ENCODE assay signal across 1 cellular context in the genomic region with DNA sequence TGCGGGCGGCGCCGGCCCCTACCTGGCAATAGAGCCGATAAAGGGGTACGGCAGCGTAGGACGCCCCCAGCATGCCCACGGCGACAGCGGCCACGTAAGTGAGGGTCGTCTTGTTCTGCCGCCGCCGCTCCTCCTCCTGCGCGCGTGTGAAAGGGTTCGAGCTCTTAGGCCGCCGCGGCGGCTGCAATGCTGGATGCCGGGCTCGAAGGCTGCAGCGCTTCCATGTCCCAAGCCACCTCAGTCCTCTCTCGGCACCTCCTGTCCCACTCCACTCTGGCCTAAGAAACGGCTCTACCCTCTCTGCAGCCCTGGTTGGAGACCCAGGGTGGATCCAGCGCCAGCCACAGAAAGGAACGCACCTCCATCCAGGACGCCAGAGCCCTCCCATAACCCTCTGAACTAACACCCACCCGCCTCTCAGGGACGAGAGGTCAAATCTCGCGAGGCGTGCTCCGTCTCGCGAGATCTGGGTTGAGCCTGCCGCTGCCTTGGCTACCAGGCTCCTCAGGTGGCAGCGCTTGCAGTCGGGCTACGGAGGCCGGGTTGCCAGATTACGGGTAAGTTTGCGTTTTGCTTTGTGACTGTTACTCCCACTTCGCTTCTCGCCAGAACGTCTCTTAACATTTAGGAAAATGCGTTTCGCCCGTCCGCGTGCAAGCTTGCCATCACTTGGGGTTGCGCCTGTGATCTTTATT.
TF ChIP-seq lines count a peak whose summit lies in the region.

A gene with protein sequence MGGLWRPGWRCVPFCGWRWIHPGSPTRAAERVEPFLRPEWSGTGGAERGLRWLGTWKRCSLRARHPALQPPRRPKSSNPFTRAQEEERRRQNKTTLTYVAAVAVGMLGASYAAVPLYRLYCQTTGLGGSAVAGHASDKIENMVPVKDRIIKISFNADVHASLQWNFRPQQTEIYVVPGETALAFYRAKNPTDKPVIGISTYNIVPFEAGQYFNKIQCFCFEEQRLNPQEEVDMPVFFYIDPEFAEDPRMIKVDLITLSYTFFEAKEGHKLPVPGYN (minus strand): TSS at position 396 of the 695 bp plus-strand sequence. CDS start 8 bp downstream, at position 388.
A gene with protein sequence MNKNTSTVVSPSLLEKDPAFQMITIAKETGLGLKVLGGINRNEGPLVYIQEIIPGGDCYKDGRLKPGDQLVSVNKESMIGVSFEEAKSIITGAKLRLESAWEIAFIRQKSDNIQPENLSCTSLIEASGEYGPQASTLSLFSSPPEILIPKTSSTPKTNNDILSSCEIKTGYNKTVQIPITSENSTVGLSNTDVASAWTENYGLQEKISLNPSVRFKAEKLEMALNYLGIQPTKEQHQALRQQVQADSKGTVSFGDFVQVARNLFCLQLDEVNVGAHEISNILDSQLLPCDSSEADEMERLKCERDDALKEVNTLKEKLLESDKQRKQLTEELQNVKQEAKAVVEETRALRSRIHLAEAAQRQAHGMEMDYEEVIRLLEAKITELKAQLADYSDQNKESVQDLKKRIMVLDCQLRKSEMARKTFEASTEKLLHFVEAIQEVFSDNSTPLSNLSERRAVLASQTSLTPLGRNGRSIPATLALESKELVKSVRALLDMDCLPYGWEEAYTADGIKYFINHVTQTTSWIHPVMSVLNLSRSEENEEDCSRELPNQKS (plus strand): TSS at position 507 of the 695 bp plus-strand sequence. CDS start 17,455 bp downstream, outside the sequence.

TF ChIP-seq in K562, 482 proteins besides CTCF, POLR2A, EP300 and RAD21 (continued from another document):
- TF ChIP-seq, protein P1, sequence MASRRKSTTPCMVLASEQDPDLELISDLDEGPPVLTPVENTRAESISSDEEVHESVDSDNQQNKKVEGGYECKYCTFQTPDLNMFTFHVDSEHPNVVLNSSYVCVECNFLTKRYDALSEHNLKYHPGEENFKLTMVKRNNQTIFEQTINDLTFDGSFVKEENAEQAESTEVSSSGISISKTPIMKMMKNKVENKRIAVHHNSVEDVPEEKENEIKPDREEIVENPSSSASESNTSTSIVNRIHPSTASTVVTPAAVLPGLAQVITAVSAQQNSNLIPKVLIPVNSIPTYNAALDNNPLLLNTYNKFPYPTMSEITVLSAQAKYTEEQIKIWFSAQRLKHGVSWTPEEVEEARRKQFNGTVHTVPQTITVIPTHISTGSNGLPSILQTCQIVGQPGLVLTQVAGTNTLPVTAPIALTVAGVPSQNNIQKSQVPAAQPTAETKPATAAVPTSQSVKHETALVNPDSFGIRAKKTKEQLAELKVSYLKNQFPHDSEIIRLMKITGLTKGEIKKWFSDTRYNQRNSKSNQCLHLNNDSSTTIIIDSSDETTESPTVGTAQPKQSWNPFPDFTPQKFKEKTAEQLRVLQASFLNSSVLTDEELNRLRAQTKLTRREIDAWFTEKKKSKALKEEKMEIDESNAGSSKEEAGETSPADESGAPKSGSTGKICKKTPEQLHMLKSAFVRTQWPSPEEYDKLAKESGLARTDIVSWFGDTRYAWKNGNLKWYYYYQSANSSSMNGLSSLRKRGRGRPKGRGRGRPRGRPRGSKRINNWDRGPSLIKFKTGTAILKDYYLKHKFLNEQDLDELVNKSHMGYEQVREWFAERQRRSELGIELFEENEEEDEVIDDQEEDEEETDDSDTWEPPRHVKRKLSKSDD (conservative IDR thresholded peaks at IDR 0.05; ENCODE audit: low read length) = peak; percentile 100
- TF ChIP-seq, protein P2, sequence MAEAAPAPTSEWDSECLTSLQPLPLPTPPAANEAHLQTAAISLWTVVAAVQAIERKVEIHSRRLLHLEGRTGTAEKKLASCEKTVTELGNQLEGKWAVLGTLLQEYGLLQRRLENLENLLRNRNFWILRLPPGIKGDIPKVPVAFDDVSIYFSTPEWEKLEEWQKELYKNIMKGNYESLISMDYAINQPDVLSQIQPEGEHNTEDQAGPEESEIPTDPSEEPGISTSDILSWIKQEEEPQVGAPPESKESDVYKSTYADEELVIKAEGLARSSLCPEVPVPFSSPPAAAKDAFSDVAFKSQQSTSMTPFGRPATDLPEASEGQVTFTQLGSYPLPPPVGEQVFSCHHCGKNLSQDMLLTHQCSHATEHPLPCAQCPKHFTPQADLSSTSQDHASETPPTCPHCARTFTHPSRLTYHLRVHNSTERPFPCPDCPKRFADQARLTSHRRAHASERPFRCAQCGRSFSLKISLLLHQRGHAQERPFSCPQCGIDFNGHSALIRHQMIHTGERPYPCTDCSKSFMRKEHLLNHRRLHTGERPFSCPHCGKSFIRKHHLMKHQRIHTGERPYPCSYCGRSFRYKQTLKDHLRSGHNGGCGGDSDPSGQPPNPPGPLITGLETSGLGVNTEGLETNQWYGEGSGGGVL (CRISPR knock-in tag; IDR thresholded peaks at IDR 0.05) = no peak
- TF ChIP-seq ZNF24 (IDR thresholded peaks at IDR 0.05) = no peak
- no peak for TF ChIP-seq ATF3 (IDR thresholded peaks at IDR 0.05)
- TF ChIP-seq ATF3 (CRISPR knock-in tag; conservative IDR thresholded peaks at IDR 0.05) = no peak
- peak; percentile 81 for TF ChIP-seq POLR2AphosphoS5 (IDR thresholded peaks at IDR 0.05; ENCODE audit: control insufficient read depth, insufficient read depth, low read depth, low read length)
- TF ChIP-seq CBFA2T3 (IDR thresholded peaks at IDR 0.05) = no peak
- no peak for TF ChIP-seq SIRT6 (IDR thresholded peaks at IDR 0.05; ENCODE audit: low read depth, low read length)
- TF ChIP-seq TARDBP (IDR thresholded peaks at IDR 0.05) = no peak
- TF ChIP-seq CTBP1 (IDR thresholded peaks at IDR 0.05; ENCODE audit: borderline replicate concordance) = no peak
- TF ChIP-seq, protein P3, sequence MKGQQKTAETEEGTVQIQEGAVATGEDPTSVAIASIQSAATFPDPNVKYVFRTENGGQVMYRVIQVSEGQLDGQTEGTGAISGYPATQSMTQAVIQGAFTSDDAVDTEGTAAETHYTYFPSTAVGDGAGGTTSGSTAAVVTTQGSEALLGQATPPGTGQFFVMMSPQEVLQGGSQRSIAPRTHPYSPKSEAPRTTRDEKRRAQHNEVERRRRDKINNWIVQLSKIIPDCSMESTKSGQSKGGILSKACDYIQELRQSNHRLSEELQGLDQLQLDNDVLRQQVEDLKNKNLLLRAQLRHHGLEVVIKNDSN (CRISPR knock-in tag; IDR thresholded peaks at IDR 0.05) = no peak
- TF ChIP-seq, protein P4, sequence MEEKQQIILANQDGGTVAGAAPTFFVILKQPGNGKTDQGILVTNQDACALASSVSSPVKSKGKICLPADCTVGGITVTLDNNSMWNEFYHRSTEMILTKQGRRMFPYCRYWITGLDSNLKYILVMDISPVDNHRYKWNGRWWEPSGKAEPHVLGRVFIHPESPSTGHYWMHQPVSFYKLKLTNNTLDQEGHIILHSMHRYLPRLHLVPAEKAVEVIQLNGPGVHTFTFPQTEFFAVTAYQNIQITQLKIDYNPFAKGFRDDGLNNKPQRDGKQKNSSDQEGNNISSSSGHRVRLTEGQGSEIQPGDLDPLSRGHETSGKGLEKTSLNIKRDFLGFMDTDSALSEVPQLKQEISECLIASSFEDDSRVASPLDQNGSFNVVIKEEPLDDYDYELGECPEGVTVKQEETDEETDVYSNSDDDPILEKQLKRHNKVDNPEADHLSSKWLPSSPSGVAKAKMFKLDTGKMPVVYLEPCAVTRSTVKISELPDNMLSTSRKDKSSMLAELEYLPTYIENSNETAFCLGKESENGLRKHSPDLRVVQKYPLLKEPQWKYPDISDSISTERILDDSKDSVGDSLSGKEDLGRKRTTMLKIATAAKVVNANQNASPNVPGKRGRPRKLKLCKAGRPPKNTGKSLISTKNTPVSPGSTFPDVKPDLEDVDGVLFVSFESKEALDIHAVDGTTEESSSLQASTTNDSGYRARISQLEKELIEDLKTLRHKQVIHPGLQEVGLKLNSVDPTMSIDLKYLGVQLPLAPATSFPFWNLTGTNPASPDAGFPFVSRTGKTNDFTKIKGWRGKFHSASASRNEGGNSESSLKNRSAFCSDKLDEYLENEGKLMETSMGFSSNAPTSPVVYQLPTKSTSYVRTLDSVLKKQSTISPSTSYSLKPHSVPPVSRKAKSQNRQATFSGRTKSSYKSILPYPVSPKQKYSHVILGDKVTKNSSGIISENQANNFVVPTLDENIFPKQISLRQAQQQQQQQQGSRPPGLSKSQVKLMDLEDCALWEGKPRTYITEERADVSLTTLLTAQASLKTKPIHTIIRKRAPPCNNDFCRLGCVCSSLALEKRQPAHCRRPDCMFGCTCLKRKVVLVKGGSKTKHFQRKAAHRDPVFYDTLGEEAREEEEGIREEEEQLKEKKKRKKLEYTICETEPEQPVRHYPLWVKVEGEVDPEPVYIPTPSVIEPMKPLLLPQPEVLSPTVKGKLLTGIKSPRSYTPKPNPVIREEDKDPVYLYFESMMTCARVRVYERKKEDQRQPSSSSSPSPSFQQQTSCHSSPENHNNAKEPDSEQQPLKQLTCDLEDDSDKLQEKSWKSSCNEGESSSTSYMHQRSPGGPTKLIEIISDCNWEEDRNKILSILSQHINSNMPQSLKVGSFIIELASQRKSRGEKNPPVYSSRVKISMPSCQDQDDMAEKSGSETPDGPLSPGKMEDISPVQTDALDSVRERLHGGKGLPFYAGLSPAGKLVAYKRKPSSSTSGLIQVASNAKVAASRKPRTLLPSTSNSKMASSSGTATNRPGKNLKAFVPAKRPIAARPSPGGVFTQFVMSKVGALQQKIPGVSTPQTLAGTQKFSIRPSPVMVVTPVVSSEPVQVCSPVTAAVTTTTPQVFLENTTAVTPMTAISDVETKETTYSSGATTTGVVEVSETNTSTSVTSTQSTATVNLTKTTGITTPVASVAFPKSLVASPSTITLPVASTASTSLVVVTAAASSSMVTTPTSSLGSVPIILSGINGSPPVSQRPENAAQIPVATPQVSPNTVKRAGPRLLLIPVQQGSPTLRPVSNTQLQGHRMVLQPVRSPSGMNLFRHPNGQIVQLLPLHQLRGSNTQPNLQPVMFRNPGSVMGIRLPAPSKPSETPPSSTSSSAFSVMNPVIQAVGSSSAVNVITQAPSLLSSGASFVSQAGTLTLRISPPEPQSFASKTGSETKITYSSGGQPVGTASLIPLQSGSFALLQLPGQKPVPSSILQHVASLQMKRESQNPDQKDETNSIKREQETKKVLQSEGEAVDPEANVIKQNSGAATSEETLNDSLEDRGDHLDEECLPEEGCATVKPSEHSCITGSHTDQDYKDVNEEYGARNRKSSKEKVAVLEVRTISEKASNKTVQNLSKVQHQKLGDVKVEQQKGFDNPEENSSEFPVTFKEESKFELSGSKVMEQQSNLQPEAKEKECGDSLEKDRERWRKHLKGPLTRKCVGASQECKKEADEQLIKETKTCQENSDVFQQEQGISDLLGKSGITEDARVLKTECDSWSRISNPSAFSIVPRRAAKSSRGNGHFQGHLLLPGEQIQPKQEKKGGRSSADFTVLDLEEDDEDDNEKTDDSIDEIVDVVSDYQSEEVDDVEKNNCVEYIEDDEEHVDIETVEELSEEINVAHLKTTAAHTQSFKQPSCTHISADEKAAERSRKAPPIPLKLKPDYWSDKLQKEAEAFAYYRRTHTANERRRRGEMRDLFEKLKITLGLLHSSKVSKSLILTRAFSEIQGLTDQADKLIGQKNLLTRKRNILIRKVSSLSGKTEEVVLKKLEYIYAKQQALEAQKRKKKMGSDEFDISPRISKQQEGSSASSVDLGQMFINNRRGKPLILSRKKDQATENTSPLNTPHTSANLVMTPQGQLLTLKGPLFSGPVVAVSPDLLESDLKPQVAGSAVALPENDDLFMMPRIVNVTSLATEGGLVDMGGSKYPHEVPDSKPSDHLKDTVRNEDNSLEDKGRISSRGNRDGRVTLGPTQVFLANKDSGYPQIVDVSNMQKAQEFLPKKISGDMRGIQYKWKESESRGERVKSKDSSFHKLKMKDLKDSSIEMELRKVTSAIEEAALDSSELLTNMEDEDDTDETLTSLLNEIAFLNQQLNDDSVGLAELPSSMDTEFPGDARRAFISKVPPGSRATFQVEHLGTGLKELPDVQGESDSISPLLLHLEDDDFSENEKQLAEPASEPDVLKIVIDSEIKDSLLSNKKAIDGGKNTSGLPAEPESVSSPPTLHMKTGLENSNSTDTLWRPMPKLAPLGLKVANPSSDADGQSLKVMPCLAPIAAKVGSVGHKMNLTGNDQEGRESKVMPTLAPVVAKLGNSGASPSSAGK (IDR thresholded peaks at IDR 0.05) = no peak
- TF ChIP-seq SMAD4 (CRISPR knock-in tag; conservative IDR thresholded peaks at IDR 0.05) = peak; percentile 57; the same call in 1 of the 2 replicates
- TF ChIP-seq TCF7L2 (IDR thresholded peaks at IDR 0.05; ENCODE audit: low read depth, low read length) = 0 out of 2 replicates have a peak, but pooled peaks have one; percentile 27
